ENCODE assay signal across 10 cellular contexts in the genomic region with DNA sequence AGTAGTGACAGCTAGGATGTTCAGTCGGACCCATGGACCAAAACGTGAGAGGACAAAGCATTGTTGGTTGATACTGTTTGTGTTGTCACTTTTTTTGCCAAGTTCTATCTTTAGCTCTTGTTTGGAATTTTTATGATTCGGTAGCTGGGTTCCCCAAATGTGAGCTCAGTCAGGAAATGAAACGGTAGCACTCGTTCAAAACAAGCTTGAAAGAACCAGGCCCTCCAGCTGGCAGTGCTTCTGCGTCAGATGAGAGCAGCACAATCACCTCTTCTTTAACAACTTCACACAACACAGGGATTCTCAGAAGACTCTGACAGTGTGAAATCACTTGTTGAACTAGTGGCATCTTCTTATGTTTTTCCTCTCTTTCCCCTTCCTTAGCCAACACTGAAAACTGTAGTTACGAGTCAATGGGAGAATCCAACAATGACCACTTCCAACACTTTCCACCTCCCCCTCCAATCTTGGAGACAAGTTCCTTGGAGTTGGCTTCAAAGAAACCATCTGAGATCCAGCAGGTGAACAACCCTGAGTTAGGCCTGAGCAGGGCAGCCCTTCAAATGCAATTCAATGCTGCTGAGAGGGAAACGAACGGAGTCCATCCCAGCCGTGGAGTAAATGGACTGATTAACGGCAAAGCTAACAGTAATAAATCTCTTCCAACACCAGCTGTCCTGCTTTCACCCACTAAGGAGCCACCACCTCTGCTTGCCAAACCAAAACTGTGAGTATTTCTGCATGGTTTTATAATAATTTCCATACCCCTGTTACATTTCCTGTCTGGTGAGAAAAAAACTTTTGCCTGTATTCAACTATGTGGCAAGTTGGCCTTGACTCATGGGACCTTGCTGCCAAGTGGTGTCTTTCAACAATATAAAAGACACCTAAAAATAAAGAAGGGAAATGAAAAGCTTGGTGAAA.
DNase-seq lines count a peak whose midpoint lies in the region; ATAC-seq and TF ChIP-seq lines count a peak whose summit lies in the region.
"Had no signal": no experiment of that assay in that cellular context is flagged by ENCODE, and none has a peak within 500 bp of the region (broad histone marks: within the 10 kb centered on the region; RNA-seq: fewer than 3 reads in every experiment).

No MANE protein-coding gene starts in this region.

- peak; percentile 49 to 60 for ATAC-seq in natural killer cell treated with Interleukin-12 subunit alpha and Interleukin-12 subunit beta and Interleukin-15 and Interleukin-18, amount 100 ng/mL, for 72 hours
- ATAC-seq in GM21737 (IDR thresholded peaks at IDR 0.05; ENCODE audit: unreplicated experiment) = no peak
- no peak for ATAC-seq in HG02981 (IDR thresholded peaks at IDR 0.05; ENCODE audit: unreplicated experiment)

- H3K27me3 ChIP-seq in GM23248 (replicated peaks; ENCODE audit: insufficient read depth) = no peaks in the 10 kb centered on the region
- H3K27me3 ChIP-seq: pancreas had no signal

- no peaks in the 10 kb centered on the region for H3K79me2 ChIP-seq in GM23248 (ENCODE audit: insufficient read depth)

- in situ Hi-C loops in GM23248 (cut with MboI) = loop anchor here (10.0 kb wide), 1 partner anchor 203 kb away; no protein-coding TSS in a partner anchor

- no peaks in the 10 kb centered on the region for H4K20me1 ChIP-seq in GM23248 (ENCODE audit: insufficient read depth)

- peaks cover 7% of the 10 kb centered on the region for H3F3A ChIP-seq in GM23248 (ENCODE audit: insufficient read depth)

- H3K9ac ChIP-seq in GM23248 = no peak overlapping the region

- peak overlapping the region; percentile 19 for H3K27ac ChIP-seq in GM23248
- H3K27ac ChIP-seq: pancreas had no signal

- no peaks in the 10 kb centered on the region for H3K9me2 ChIP-seq in GM23248 (ENCODE audit: insufficient read depth)

- no peaks in the 10 kb centered on the region for H3K36me3 ChIP-seq in GM23248 (ENCODE audit: low read depth)
- H3K36me3 ChIP-seq: pancreas had no signal

- no peak overlapping the region for H3K4me3 ChIP-seq in GM23248
- no peak overlapping the region for H3K4me3 ChIP-seq in choroid plexus epithelial cell (ENCODE audit: low read depth, low read length)
- H3K4me3 ChIP-seq: pancreas had no signal

- no peak overlapping the region for H2AFZ ChIP-seq in GM23248

- no peaks in the 10 kb centered on the region for H3K9me3 Mint-ChIP-seq in natural killer cell treated with Interleukin-12 subunit alpha and Interleukin-12 subunit beta and Interleukin-15 and Interleukin-18, amount 100 ng/mL, for 72 hours

- no peak for TF ChIP-seq CTCF in choroid plexus epithelial cell (conservative IDR thresholded peaks at IDR 0.05; ENCODE audit: low read depth, low read length)

- H3K9me3 ChIP-seq in GM23248 (ENCODE audit: low read depth) = no peaks in the 10 kb centered on the region
- H3K9me3 ChIP-seq: pancreas had no signal

- H3K27me3 Mint-ChIP-seq in natural killer cell treated with Interleukin-12 subunit alpha and Interleukin-12 subunit beta and Interleukin-15 and Interleukin-18, amount 100 ng/mL, for 72 hours = no peaks in the 10 kb centered on the region

- H3K4me3 Mint-ChIP-seq in natural killer cell treated with Interleukin-12 subunit alpha and Interleukin-12 subunit beta and Interleukin-15 and Interleukin-18, amount 100 ng/mL, for 72 hours = peak overlapping the region; percentile 53

- H3K4me1 Mint-ChIP-seq in natural killer cell treated with Interleukin-12 subunit alpha and Interleukin-12 subunit beta and Interleukin-15 and Interleukin-18, amount 100 ng/mL, for 72 hours (ENCODE audit: low read depth in 2 of 2) = peaks cover 14 to 18% of the 10 kb centered on the region in 2 donors

- H3K36me3 Mint-ChIP-seq in natural killer cell treated with Interleukin-12 subunit alpha and Interleukin-12 subunit beta and Interleukin-15 and Interleukin-18, amount 100 ng/mL, for 72 hours = no peaks in the 10 kb centered on the region

- 26% methylated on average over 11 of the region's 11 CpGs for WGBS in GM23248 (ENCODE audit: low coverage in 1 of 2, low lambda C conversion rate in 2 of 2, missing lambda C conversion rate in 2 of 2), 2 experiments

- H3K4me1 ChIP-seq in GM23248 (ENCODE audit: insufficient read depth) = peaks cover 28% of the 10 kb centered on the region

- peak; percentile 84 for DNase-seq in AG08395 (ENCODE audit: low spot score)
- DNase-seq in GM23248 = peak; percentile 91
- peak; percentile 39 for DNase-seq in choroid plexus epithelial cell (ENCODE audit: low read depth)
- DNase-seq in natural killer cell treated with Interleukin-12 subunit alpha and Interleukin-12 subunit beta and Interleukin-15 and Interleukin-18, amount 100 ng/mL, for 72 hours (ENCODE audit: low spot score) = no peak
- DNase-seq in islet precursor cell = no peak
- DNase-seq in NCI-H82 treated with DMSO at 0.1 percent for 48 hours (lab: John Stamatoyannopoulos, UW; ENCODE audit: unreplicated experiment) = no peak
- DNase-seq: pancreas; stimulated activated naive CD4-positive, alpha-beta T cell treated with Interleukin-2 at 50 U/mL for 16 hours had no signal

- H3K4me2 ChIP-seq in GM23248 (ENCODE audit: unreplicated experiment) = peak overlapping the region; percentile 27

- peak overlapping the region; percentile 75 to 77 for H3K27ac Mint-ChIP-seq in natural killer cell treated with Interleukin-12 subunit alpha and Interleukin-12 subunit beta and Interleukin-15 and Interleukin-18, amount 100 ng/mL, for 72 hours

Comparison
In these comparisons a context has a peak if more than half of its experiments do, and no peak if none do; other contexts are left out.
1. DNase-seq: peak in AG08395 (single experiment), GM23248 (single experiment) and choroid plexus epithelial cell (single experiment); none in natural killer cell treated with Interleukin-12 subunit alpha and Interleukin-12 subunit beta and Interleukin-15 and Interleukin-18, amount 100 ng/mL, for 72 hours (single experiment), islet precursor cell (single experiment) and NCI-H82 treated with DMSO at 0.1 percent for 48 hours (single experiment).
2. ATAC-seq: peak in natural killer cell treated with Interleukin-12 subunit alpha and Interleukin-12 subunit beta and Interleukin-15 and Interleukin-18, amount 100 ng/mL, for 72 hours (2 of 2); none in GM21737 (single experiment) and HG02981 (single experiment).